Comparison of ENCODE assay signal across 8 cellular contexts in genomic region chr9:34612788-34613390, GRCh38. TPM values are rescaled to one million over a fixed set of nuclear protein-coding genes. Genes with fewer than 3 reads are reported as not detected.
DNase-seq lines count a peak whose midpoint lies in the region; ATAC-seq and TF ChIP-seq lines count a peak whose summit lies in the region.

No MANE protein-coding gene starts in this region.

- intact Hi-C loops in Calu3 (cut with micrococcal nuclease; ENCODE audit: unreplicated experiment): loop anchor here (1.0 kb wide), 1 partner anchor 21 kb away; no protein-coding TSS in a partner anchor
- intact Hi-C loops in left lung (cut with DNase I): no loop called here

- ATAC-seq in HG02571 (IDR thresholded peaks at IDR 0.05; ENCODE audit: unreplicated experiment) (peak; percentile 52), left lung (peak; percentile 87), HG03342 (IDR thresholded peaks at IDR 0.05; ENCODE audit: unreplicated experiment) (no peak)

- TF ChIP-seq CTCF in Calu3 (IDR thresholded peaks at IDR 0.05; ENCODE audit: unreplicated experiment) (peak; percentile 55), left lung (IDR thresholded peaks at IDR 0.05) (peak; percentile 84 to 90)

- peak overlapping the region; percentile 44 to 71 for H3K4me3 ChIP-seq in left lung

- no peaks in the 10 kb centered on the region for H3K4me1 Mint-ChIP-seq in Calu3 (ENCODE audit: low read depth, unreplicated experiment)

- no peak overlapping the region for H3K27ac Mint-ChIP-seq in Calu3 (ENCODE audit: unreplicated experiment)

- H3K9me3 Mint-ChIP-seq in Calu3 (ENCODE audit: low read depth, unreplicated experiment): no peaks in the 10 kb centered on the region

- no TSS peak for BruUV-seq in Calu3 (replicated peaks; lab: Mats Ljungman, UMichigan)

- no peaks in the 10 kb centered on the region for H3K27me3 ChIP-seq in left lung

- peaks cover 16% of the 10 kb centered on the region for H3K36me3 Mint-ChIP-seq in Calu3 (ENCODE audit: insufficient read depth, unreplicated experiment)

- H3K4me3 Mint-ChIP-seq in Calu3 (ENCODE audit: low read depth, unreplicated experiment): peak overlapping the region; percentile 86

- H3K4me1 ChIP-seq in left lung: peaks cover 0 to 18% of the 10 kb centered on the region in 2 donors

- H3K27me3 Mint-ChIP-seq in Calu3 (ENCODE audit: unreplicated experiment): no peaks in the 10 kb centered on the region

- no peaks in the 10 kb centered on the region for H3K9me3 ChIP-seq in left lung

- CTCF ChIA-PET in Calu3 (lab: Charles Lee): interaction anchor here (0.6 to 1.0 kb wide), 2 partner anchors 21 to 434 kb away, joined by 3 to 5 read pairs; no protein-coding TSS in a partner anchor

- peak overlapping the region; percentile 68 to 76 for H3K27ac ChIP-seq in left lung

- H3K36me3 ChIP-seq in left lung: peaks cover 0 to 39% of the 10 kb centered on the region in 2 donors

- DNase-seq in Calu3 (peak; percentile 79), NCI-H446 (lab: John Stamatoyannopoulos, UW) (peak; percentile 68 to 89), dedifferentiated amniotic fluid mesenchymal stem cell (ENCODE audit: extremely low spot score) (peak; percentile 82), left lung (peak; percentile 80 to 88)
- peak; percentile 68 to 71 for DNase-seq in activated CD4-positive, alpha-beta T cell treated with anti-CD3 and anti-CD28 coated beads for 4 hours
- peak; percentile 62 for DNase-seq in stimulated activated CD4-positive, alpha-beta T cell treated with anti-CD3 and anti-CD28 coated beads, Interleukin-1b, Interleukin-23, amount 100 ng/mL, for 48 hours

RNA-seq across cellular contexts. Expression of gene RPP25L, which starts 1.0 kb away (rescaled TPM):
- 17.6 and 19.9 TPM in 2 replicates for total RNA-seq in Calu3 (2022)
- 10 to 100 TPM; 18.6 to 21.9 TPM for total RNA-seq in left lung

RNA-seq across cellular contexts. Expression of gene DCTN3, which starts 7.4 kb away (rescaled TPM):
- total RNA-seq in Calu3 (2022): 50.8 and 51.8 TPM in 2 replicates
- total RNA-seq in left lung: 10 to 100 TPM; 69.8 to 70.4 TPM

RNA-seq across cellular contexts. Expression of gene ARID3C, which starts 16.0 kb away (rescaled TPM):
- total RNA-seq in Calu3 (2022): not detected in 2 replicates
- not detected for total RNA-seq in left lung

RNA-seq across cellular contexts. Expression of gene CNTFR, which starts 23.4 kb away (rescaled TPM):
- 0.44 TPM in 1 of 2 replicates, not detected in the other for total RNA-seq in Calu3 (2022)
- total RNA-seq in left lung: under 1 TPM; 0.90 to 0.92 TPM

RNA-seq across cellular contexts. Expression of gene SIGMAR1, which starts 24.7 kb away (rescaled TPM):
- 65.6 and 80.1 TPM in 2 replicates for total RNA-seq in Calu3 (2022)
- total RNA-seq in left lung: 10 to 100 TPM; 50.5 to 72.1 TPM
